ENCODE assay signal across 1 cellular context in the genomic region with DNA sequence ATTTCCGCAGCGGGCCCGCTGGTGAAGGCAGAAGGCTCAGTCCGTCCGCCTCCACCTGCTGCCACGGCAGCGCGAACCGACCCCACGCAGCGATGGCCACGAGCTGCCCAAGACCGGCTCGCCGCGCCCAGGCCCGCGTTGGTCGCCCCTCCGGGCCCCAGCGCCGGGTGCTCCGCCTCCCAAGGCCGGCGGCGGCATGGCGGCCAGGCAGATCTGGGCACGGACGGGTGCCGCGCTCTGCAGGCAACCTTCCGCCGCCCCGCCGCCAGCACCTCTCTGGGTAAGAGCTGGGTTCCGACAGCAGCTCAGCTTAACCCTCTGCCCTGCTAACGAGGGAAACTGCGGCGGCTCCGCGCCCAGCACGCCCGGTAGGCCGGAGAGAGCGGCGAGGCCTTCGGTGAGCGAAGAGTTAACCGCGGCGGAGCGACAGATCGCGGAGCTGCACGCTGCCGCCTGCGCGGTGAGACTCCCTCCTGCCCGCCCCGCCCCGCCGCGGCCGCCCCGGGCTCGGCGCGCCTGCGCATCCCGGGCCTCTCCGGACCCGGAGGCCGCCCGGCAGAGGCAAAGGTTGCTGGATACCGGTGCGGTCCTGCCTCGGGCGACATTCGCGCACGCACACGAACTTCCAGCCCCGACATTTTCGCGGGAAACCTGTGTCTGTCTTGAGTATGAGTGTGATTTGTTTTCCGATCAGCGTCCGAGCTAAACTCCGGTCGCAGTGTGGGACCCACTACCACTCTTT.
A peak's percentile ranks its signal among the peaks of the same experiment; 100 is the strongest.
TF ChIP-seq lines count a peak whose summit lies in the region.

A gene (plus strand): TSS at position 177 of the 742 bp plus-strand sequence. CDS start 20 bp downstream, at position 197.

TF ChIP-seq in K562, 482 proteins besides CTCF, POLR2A, EP300 and RAD21 (continued from another document and continues in another):
- TF ChIP-seq SPI1 (IDR thresholded peaks at IDR 0.05; ENCODE audit: borderline replicate concordance, low read depth, low read length): no peak
- peak; percentile 91 for TF ChIP-seq TBP (optimal IDR thresholded peaks at IDR 0.05; ENCODE audit: low read depth, low read length)
- no peak for TF ChIP-seq ZNF143 (CRISPR knock-in tag; IDR thresholded peaks at IDR 0.05)
- no peak for TF ChIP-seq SRSF9 (IDR thresholded peaks at IDR 0.05; ENCODE audit: borderline replicate concordance, low read depth, low read length)
- TF ChIP-seq SMAD4 (CRISPR knock-in tag; conservative IDR thresholded peaks at IDR 0.05): peak; percentile 82
- TF ChIP-seq ZNF184 (CRISPR knock-in tag; IDR thresholded peaks at IDR 0.05): no peak
- peak; percentile 83; the same call in 1 of the 2 replicates for TF ChIP-seq BRD4 (IDR thresholded peaks at IDR 0.05)
- no peak for TF ChIP-seq PYGO2 (tag; IDR thresholded peaks at IDR 0.05)
- TF ChIP-seq JUND (IDR thresholded peaks at IDR 0.05; ENCODE audit: borderline replicate concordance, low read depth, low read length): no peak; the same call in 1 of the 2 replicates
- TF ChIP-seq JUND (tag; IDR thresholded peaks at IDR 0.05; ENCODE audit: borderline replicate concordance, low read depth, low read length): no peak; the same call in 2 of the 3 replicates
- TF ChIP-seq PHF21A (IDR thresholded peaks at IDR 0.05; ENCODE audit: borderline replicate concordance, low read depth): peak; percentile 55; the same call in 1 of the 2 replicates
- no peak for TF ChIP-seq STAT5B (CRISPR knock-in tag; IDR thresholded peaks at IDR 0.05)
- TF ChIP-seq TAF1 (IDR thresholded peaks at IDR 0.05; ENCODE audit: control insufficient read depth, extremely low read depth, insufficient read depth, low read length, severe bottlenecking): peak; percentile 78
- no peak for TF ChIP-seq IFI16 (CRISPR knock-in tag; IDR thresholded peaks at IDR 0.05)
- TF ChIP-seq, protein P1, sequence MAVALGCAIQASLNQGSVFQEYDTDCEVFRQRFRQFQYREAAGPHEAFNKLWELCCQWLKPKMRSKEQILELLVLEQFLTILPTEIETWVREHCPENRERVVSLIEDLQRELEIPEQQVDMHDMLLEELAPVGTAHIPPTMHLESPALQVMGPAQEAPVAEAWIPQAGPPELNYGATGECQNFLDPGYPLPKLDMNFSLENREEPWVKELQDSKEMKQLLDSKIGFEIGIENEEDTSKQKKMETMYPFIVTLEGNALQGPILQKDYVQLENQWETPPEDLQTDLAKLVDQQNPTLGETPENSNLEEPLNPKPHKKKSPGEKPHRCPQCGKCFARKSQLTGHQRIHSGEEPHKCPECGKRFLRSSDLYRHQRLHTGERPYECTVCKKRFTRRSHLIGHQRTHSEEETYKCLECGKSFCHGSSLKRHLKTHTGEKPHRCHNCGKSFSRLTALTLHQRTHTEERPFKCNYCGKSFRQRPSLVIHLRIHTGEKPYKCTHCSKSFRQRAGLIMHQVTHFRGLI (CRISPR knock-in tag; IDR thresholded peaks at IDR 0.05): no peak
- peak; percentile 80 for TF ChIP-seq NR2C2 (CRISPR knock-in tag; IDR thresholded peaks at IDR 0.05)
- TF ChIP-seq NR2C2 (tag; IDR thresholded peaks at IDR 0.05): peak; percentile 62; the same call in 1 of the 2 replicates
- no peak for TF ChIP-seq GABPB2 (CRISPR knock-in tag; conservative IDR thresholded peaks at IDR 0.05)
- TF ChIP-seq ZNF384 (IDR thresholded peaks at IDR 0.05; ENCODE audit: low read depth, low read length): no peak
- TF ChIP-seq, protein P2, sequence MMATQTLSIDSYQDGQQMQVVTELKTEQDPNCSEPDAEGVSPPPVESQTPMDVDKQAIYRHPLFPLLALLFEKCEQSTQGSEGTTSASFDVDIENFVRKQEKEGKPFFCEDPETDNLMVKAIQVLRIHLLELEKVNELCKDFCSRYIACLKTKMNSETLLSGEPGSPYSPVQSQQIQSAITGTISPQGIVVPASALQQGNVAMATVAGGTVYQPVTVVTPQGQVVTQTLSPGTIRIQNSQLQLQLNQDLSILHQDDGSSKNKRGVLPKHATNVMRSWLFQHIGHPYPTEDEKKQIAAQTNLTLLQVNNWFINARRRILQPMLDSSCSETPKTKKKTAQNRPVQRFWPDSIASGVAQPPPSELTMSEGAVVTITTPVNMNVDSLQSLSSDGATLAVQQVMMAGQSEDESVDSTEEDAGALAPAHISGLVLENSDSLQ (IDR thresholded peaks at IDR 0.05): peak; percentile 72
- TF ChIP-seq BCOR (IDR thresholded peaks at IDR 0.05): 0 out of 2 replicates have a peak, but pooled peaks have one; percentile 23
- no peak for TF ChIP-seq RAD51 (IDR thresholded peaks at IDR 0.05; ENCODE audit: borderline replicate concordance, low read depth)
- peak; percentile 100 for TF ChIP-seq KAT7 (CRISPR knock-in tag; IDR thresholded peaks at IDR 0.05; ENCODE audit: borderline replicate concordance)
- TF ChIP-seq ZNF408 (CRISPR knock-in tag; IDR thresholded peaks at IDR 0.05; ENCODE audit: low read depth): no peak
- no peak for TF ChIP-seq CEBPB (tag; IDR thresholded peaks at IDR 0.05)
- no peak for TF ChIP-seq ZNF124 (CRISPR knock-in tag; IDR thresholded peaks at IDR 0.05)
- no peak for TF ChIP-seq NCOA4 (IDR thresholded peaks at IDR 0.05; ENCODE audit: partially characterized antibody)
- TF ChIP-seq TRIM28 (IDR thresholded peaks at IDR 0.05): no peak; the same call in 1 of the 2 replicates
- TF ChIP-seq ZFP36 (IDR thresholded peaks at IDR 0.05; ENCODE audit: low read depth, low read length, partially characterized antibody): peak; percentile 49
- no peak for TF ChIP-seq NUFIP1 (IDR thresholded peaks at IDR 0.05; ENCODE audit: partially characterized antibody)
- TF ChIP-seq, protein P3, sequence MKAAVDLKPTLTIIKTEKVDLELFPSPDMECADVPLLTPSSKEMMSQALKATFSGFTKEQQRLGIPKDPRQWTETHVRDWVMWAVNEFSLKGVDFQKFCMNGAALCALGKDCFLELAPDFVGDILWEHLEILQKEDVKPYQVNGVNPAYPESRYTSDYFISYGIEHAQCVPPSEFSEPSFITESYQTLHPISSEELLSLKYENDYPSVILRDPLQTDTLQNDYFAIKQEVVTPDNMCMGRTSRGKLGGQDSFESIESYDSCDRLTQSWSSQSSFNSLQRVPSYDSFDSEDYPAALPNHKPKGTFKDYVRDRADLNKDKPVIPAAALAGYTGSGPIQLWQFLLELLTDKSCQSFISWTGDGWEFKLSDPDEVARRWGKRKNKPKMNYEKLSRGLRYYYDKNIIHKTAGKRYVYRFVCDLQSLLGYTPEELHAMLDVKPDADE (conservative IDR thresholded peaks at IDR 0.05; ENCODE audit: control insufficient read depth, low read depth, low read length): 0 out of 2 replicates have a peak, but pooled peaks have one; percentile 10
- no peak for TF ChIP-seq TBL1XR1 (IDR thresholded peaks at IDR 0.05; ENCODE audit: low read length in 2 of 2)
- TF ChIP-seq TSC22D4 (tag; IDR thresholded peaks at IDR 0.05): no peak
- no peak for TF ChIP-seq CCAR2 (IDR thresholded peaks at IDR 0.05; ENCODE audit: low read depth, low read length)
- peak; percentile 65; the same call in 1 of the 2 replicates for TF ChIP-seq ELF2 (CRISPR knock-in tag; IDR thresholded peaks at IDR 0.05)
- no peak for TF ChIP-seq TEAD2 (tag; IDR thresholded peaks at IDR 0.05)
- TF ChIP-seq, protein P4, sequence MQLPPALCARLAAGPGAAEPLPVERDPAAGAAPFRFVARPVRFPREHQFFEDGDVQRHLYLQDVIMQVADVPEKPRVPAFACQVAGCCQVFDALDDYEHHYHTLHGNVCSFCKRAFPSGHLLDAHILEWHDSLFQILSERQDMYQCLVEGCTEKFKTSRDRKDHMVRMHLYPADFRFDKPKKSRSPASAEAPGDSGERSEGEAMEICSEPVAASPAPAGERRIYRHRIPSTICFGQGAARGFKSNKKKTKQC (CRISPR knock-in tag; IDR thresholded peaks at IDR 0.05): peak; percentile 98
- TF ChIP-seq HMG20B (CRISPR knock-in tag; IDR thresholded peaks at IDR 0.05): no peak
- TF ChIP-seq, protein P5, sequence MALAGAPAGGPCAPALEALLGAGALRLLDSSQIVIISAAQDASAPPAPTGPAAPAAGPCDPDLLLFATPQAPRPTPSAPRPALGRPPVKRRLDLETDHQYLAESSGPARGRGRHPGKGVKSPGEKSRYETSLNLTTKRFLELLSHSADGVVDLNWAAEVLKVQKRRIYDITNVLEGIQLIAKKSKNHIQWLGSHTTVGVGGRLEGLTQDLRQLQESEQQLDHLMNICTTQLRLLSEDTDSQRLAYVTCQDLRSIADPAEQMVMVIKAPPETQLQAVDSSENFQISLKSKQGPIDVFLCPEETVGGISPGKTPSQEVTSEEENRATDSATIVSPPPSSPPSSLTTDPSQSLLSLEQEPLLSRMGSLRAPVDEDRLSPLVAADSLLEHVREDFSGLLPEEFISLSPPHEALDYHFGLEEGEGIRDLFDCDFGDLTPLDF (CRISPR knock-in tag; IDR thresholded peaks at IDR 0.05): peak; percentile 88
- TF ChIP-seq KLF13 (tag; IDR thresholded peaks at IDR 0.05; ENCODE audit: borderline replicate concordance, low read depth): 0 out of 2 replicates have a peak, but pooled peaks have one; percentile 35
- TF ChIP-seq, protein P6, sequence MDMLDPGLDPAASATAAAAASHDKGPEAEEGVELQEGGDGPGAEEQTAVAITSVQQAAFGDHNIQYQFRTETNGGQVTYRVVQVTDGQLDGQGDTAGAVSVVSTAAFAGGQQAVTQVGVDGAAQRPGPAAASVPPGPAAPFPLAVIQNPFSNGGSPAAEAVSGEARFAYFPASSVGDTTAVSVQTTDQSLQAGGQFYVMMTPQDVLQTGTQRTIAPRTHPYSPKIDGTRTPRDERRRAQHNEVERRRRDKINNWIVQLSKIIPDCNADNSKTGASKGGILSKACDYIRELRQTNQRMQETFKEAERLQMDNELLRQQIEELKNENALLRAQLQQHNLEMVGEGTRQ (CRISPR knock-in tag; IDR thresholded peaks at IDR 0.05): no peak
- TF ChIP-seq ZNF316 (IDR thresholded peaks at IDR 0.05): no peak
- TF ChIP-seq CTBP1 (IDR thresholded peaks at IDR 0.05; ENCODE audit: borderline replicate concordance): peak; percentile 97
- TF ChIP-seq, protein P7, sequence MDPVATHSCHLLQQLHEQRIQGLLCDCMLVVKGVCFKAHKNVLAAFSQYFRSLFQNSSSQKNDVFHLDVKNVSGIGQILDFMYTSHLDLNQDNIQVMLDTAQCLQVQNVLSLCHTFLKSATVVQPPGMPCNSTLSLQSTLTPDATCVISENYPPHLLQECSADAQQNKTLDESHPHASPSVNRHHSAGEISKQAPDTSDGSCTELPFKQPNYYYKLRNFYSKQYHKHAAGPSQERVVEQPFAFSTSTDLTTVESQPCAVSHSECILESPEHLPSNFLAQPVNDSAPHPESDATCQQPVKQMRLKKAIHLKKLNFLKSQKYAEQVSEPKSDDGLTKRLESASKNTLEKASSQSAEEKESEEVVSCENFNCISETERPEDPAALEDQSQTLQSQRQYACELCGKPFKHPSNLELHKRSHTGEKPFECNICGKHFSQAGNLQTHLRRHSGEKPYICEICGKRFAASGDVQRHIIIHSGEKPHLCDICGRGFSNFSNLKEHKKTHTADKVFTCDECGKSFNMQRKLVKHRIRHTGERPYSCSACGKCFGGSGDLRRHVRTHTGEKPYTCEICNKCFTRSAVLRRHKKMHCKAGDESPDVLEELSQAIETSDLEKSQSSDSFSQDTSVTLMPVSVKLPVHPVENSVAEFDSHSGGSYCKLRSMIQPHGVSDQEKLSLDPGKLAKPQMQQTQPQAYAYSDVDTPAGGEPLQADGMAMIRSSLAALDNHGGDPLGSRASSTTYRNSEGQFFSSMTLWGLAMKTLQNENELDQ (CRISPR knock-in tag; IDR thresholded peaks at IDR 0.05; ENCODE audit: borderline replicate concordance): peak; percentile 25; the same call in 1 of the 2 replicates
- TF ChIP-seq COPS2 (conservative IDR thresholded peaks at IDR 0.05): no peak
- TF ChIP-seq, protein P8, sequence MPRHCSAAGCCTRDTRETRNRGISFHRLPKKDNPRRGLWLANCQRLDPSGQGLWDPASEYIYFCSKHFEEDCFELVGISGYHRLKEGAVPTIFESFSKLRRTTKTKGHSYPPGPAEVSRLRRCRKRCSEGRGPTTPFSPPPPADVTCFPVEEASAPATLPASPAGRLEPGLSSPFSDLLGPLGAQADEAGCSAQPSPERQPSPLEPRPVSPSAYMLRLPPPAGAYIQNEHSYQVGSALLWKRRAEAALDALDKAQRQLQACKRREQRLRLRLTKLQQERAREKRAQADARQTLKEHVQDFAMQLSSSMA (CRISPR knock-in tag; IDR thresholded peaks at IDR 0.05): 0 out of 2 replicates have a peak, but pooled peaks have one; percentile 33
- TF ChIP-seq, protein P9, sequence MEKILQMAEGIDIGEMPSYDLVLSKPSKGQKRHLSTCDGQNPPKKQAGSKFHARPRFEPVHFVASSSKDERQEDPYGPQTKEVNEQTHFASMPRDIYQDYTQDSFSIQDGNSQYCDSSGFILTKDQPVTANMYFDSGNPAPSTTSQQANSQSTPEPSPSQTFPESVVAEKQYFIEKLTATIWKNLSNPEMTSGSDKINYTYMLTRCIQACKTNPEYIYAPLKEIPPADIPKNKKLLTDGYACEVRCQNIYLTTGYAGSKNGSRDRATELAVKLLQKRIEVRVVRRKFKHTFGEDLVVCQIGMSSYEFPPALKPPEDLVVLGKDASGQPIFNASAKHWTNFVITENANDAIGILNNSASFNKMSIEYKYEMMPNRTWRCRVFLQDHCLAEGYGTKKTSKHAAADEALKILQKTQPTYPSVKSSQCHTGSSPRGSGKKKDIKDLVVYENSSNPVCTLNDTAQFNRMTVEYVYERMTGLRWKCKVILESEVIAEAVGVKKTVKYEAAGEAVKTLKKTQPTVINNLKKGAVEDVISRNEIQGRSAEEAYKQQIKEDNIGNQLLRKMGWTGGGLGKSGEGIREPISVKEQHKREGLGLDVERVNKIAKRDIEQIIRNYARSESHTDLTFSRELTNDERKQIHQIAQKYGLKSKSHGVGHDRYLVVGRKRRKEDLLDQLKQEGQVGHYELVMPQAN (IDR thresholded peaks at IDR 0.05; ENCODE audit: borderline replicate concordance): no peak
- TF ChIP-seq ZNF830 (CRISPR knock-in tag; IDR thresholded peaks at IDR 0.05): peak; percentile 18; the same call in 1 of the 2 replicates
- no peak for TF ChIP-seq ZSCAN32 (CRISPR knock-in tag; IDR thresholded peaks at IDR 0.05)
- TF ChIP-seq ZNF583 (CRISPR knock-in tag; IDR thresholded peaks at IDR 0.05): peak; percentile 62; the same call in 1 of the 2 replicates
- TF ChIP-seq, protein P10, sequence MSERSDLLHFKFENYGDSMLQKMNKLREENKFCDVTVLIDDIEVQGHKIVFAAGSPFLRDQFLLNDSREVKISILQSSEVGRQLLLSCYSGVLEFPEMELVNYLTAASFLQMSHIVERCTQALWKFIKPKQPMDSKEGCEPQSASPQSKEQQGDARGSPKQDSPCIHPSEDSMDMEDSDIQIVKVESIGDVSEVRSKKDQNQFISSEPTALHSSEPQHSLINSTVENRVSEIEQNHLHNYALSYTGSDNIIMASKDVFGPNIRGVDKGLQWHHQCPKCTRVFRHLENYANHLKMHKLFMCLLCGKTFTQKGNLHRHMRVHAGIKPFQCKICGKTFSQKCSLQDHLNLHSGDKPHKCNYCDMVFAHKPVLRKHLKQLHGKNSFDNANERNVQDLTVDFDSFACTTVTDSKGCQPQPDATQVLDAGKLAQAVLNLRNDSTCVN (CRISPR knock-in tag; IDR thresholded peaks at IDR 0.05): peak; percentile 73; the same call in 1 of the 2 replicates
- peak; percentile 70 for TF ChIP-seq HMGN3 (IDR thresholded peaks at IDR 0.05; ENCODE audit: borderline replicate concordance, extremely low read depth, insufficient read length, low read depth, low read length)
- no peak for TF ChIP-seq ZNF444 (CRISPR knock-in tag; IDR thresholded peaks at IDR 0.05)
- peak; percentile 85 for TF ChIP-seq GABPB1 (CRISPR knock-in tag; IDR thresholded peaks at IDR 0.05)
- no peak for TF ChIP-seq KLF16 (IDR thresholded peaks at IDR 0.05)
- no peak for TF ChIP-seq SNIP1 (IDR thresholded peaks at IDR 0.05; ENCODE audit: low read depth)
